Comparison of ENCODE assay signal across 9 cellular contexts in genomic region chr9:87324613-87325194, GRCh38.
A peak's percentile ranks its signal among the peaks of the same experiment; 100 is the strongest.
DNase-seq lines count a peak whose midpoint lies in the region; ATAC-seq and TF ChIP-seq lines count a peak whose summit lies in the region.
"Had no signal": no experiment of that assay in that cellular context is flagged by ENCODE, and none has a peak within 500 bp of the region (broad histone marks: within the 10 kb centered on the region; RNA-seq: fewer than 3 reads in every experiment).

No MANE protein-coding gene starts in this region.

- H3K9me3 Mint-ChIP-seq in activated CD4-positive, alpha-beta T cell treated with anti-CD3 and anti-CD28 coated beads, Interleukin-2, amount 10 ng/mL, durations not matched to agents 7 days and 5 days: no peaks in the 10 kb centered on the region
- peaks cover 22% of the 10 kb centered on the region for H3K9me3 Mint-ChIP-seq in nephron progenitor cell
- H3K9me3 Mint-ChIP-seq: activated naive CD8-positive, alpha-beta T cell treated with anti-CD3 and anti-CD28 coated beads, Interleukin-2, amount 10 ng/mL, durations not matched to agents 7 days and 5 days had no signal

- H3K27me3 ChIP-seq in RWPE2 (ENCODE audit: insufficient read depth, poor library complexity, severe bottlenecking): no peaks in the 10 kb centered on the region
- no peaks in the 10 kb centered on the region for H3K27me3 ChIP-seq in effector memory CD4-positive, alpha-beta T cell (replicated peaks; ENCODE audit: control insufficient read depth, insufficient read depth, low read length, poor library complexity, severe bottlenecking)

- no peak overlapping the region for H3K27ac Mint-ChIP-seq in activated CD4-positive, alpha-beta T cell treated with anti-CD3 and anti-CD28 coated beads, Interleukin-2, amount 10 ng/mL, durations not matched to agents 7 days and 5 days
- no peak overlapping the region for H3K27ac Mint-ChIP-seq in nephron progenitor cell
- H3K27ac Mint-ChIP-seq: activated naive CD8-positive, alpha-beta T cell treated with anti-CD3 and anti-CD28 coated beads, Interleukin-2, amount 10 ng/mL, durations not matched to agents 7 days and 5 days had no signal

- H3K4me1 Mint-ChIP-seq in activated CD4-positive, alpha-beta T cell treated with anti-CD3 and anti-CD28 coated beads, Interleukin-2, amount 10 ng/mL, durations not matched to agents 7 days and 5 days: no peaks in the 10 kb centered on the region
- H3K4me1 Mint-ChIP-seq in nephron progenitor cell: peaks cover 24% of the 10 kb centered on the region
- H3K4me1 Mint-ChIP-seq: activated naive CD8-positive, alpha-beta T cell treated with anti-CD3 and anti-CD28 coated beads, Interleukin-2, amount 10 ng/mL, durations not matched to agents 7 days and 5 days had no signal

- POLR2A ChIA-PET in activated CD4-positive, alpha-beta T cell treated with anti-CD3 and anti-CD28 coated beads, Interleukin-2, amount 10 ng/mL, durations not matched to agents 7 days and 5 days (lab: Charles Lee): no interaction called here

- CTCF ChIA-PET in activated CD4-positive, alpha-beta T cell treated with anti-CD3 and anti-CD28 coated beads, Interleukin-2, amount 10 ng/mL, durations not matched to agents 7 days and 5 days (lab: Charles Lee): interaction anchor here (1.1 kb wide), 1 partner anchor 838 kb away, joined by 3 read pairs; no protein-coding TSS in a partner anchor

- H3K36me3 Mint-ChIP-seq in activated CD4-positive, alpha-beta T cell treated with anti-CD3 and anti-CD28 coated beads, Interleukin-2, amount 10 ng/mL, durations not matched to agents 7 days and 5 days (ENCODE audit: low read depth): no peaks in the 10 kb centered on the region
- H3K36me3 Mint-ChIP-seq in nephron progenitor cell (ENCODE audit: low read depth): peaks cover 7% of the 10 kb centered on the region
- H3K36me3 Mint-ChIP-seq: activated naive CD8-positive, alpha-beta T cell treated with anti-CD3 and anti-CD28 coated beads, Interleukin-2, amount 10 ng/mL, durations not matched to agents 7 days and 5 days had no signal

- TF ChIP-seq CTCF in RWPE2 (IDR thresholded peaks at IDR 0.05; ENCODE audit: poor library complexity, severe bottlenecking) (peak; percentile 85), nephron progenitor cell (IDR thresholded peaks at IDR 0.05) (peak; percentile 75)

- H3K4me3 Mint-ChIP-seq in activated CD4-positive, alpha-beta T cell treated with anti-CD3 and anti-CD28 coated beads, Interleukin-2, amount 10 ng/mL, durations not matched to agents 7 days and 5 days: no peak overlapping the region
- H3K4me3 Mint-ChIP-seq in nephron progenitor cell: no peak overlapping the region
- H3K4me3 Mint-ChIP-seq: activated naive CD8-positive, alpha-beta T cell treated with anti-CD3 and anti-CD28 coated beads, Interleukin-2, amount 10 ng/mL, durations not matched to agents 7 days and 5 days had no signal

- H3K4me3 ChIP-seq in RWPE2 (ENCODE audit: severe bottlenecking): no peak overlapping the region
- H3K4me3 ChIP-seq in effector memory CD4-positive, alpha-beta T cell (ENCODE audit: insufficient read depth, low read depth, low read length, poor library complexity, severe bottlenecking): no peak overlapping the region

- H3K9me3 ChIP-seq in RWPE2 (ENCODE audit: severe bottlenecking): no peaks in the 10 kb centered on the region
- no peaks in the 10 kb centered on the region for H3K9me3 ChIP-seq in effector memory CD4-positive, alpha-beta T cell (ENCODE audit: control insufficient read depth, low read length)

- ATAC-seq in RWPE2 (ENCODE audit: low read depth) (peak; percentile 33; the same call in 1 of the 3 replicates), HG02870 (IDR thresholded peaks at IDR 0.05; ENCODE audit: unreplicated experiment) (no peak)

- TF ChIP-seq POLR2A in erythroblast (IDR thresholded peaks at IDR 0.05; ENCODE audit: low read length): no peak

- peak; percentile 16 for DNase-seq in activated CD4-positive, alpha-beta T cell treated with anti-CD3 and anti-CD28 coated beads, Interleukin-2, amount 10 ng/mL, durations not matched to agents 7 days and 5 days
- no peak for DNase-seq in activated CD4-positive, alpha-beta T cell treated with anti-CD3 and anti-CD28 coated beads, Interleukin-2, amount 50 U/mL, for 4 hours
- peak; percentile 20 for DNase-seq in HuH-7.5 (ENCODE audit: low spot score)
- no peak for DNase-seq in RWPE2 (ENCODE audit: low spot score)
- peak; percentile 51 to 75 for DNase-seq in erythroblast (lab: John Stamatoyannopoulos, UW)
- DNase-seq in nephron progenitor cell: no peak
- DNase-seq in effector memory CD4-positive, alpha-beta T cell: no peak
- DNase-seq: activated naive CD8-positive, alpha-beta T cell treated with anti-CD3 and anti-CD28 coated beads, Interleukin-2, amount 10 ng/mL, durations not matched to agents 7 days and 5 days had no signal

- H3K27ac ChIP-seq in RWPE2 (ENCODE audit: poor library complexity, severe bottlenecking): no peak overlapping the region
- no peak overlapping the region for H3K27ac ChIP-seq in effector memory CD4-positive, alpha-beta T cell (ENCODE audit: insufficient read depth, low read length, poor library complexity, severe bottlenecking)

- no peaks in the 10 kb centered on the region for H3K36me3 ChIP-seq in RWPE2 (ENCODE audit: low read depth)
- H3K36me3 ChIP-seq in effector memory CD4-positive, alpha-beta T cell (ENCODE audit: control insufficient read depth, insufficient read depth, low read length): no peaks in the 10 kb centered on the region

- H3K27me3 Mint-ChIP-seq in activated CD4-positive, alpha-beta T cell treated with anti-CD3 and anti-CD28 coated beads, Interleukin-2, amount 10 ng/mL, durations not matched to agents 7 days and 5 days: no peaks in the 10 kb centered on the region
- H3K27me3 Mint-ChIP-seq in nephron progenitor cell (ENCODE audit: low read depth, poor library complexity): peaks cover 21% of the 10 kb centered on the region
- H3K27me3 Mint-ChIP-seq: activated naive CD8-positive, alpha-beta T cell treated with anti-CD3 and anti-CD28 coated beads, Interleukin-2, amount 10 ng/mL, durations not matched to agents 7 days and 5 days had no signal

- H3K4me1 ChIP-seq in RWPE2 (ENCODE audit: insufficient read depth, poor library complexity, severe bottlenecking): peaks cover 4% of the 10 kb centered on the region
- no peaks in the 10 kb centered on the region for H3K4me1 ChIP-seq in effector memory CD4-positive, alpha-beta T cell (ENCODE audit: control insufficient read depth, insufficient read depth, low read length, poor library complexity, severe bottlenecking)

Comparison
In these comparisons a context has a peak if more than half of its experiments do, and no peak if none do; other contexts are left out.
1. DNase-seq: peak in activated CD4-positive, alpha-beta T cell treated with anti-CD3 and anti-CD28 coated beads, Interleukin-2, amount 10 ng/mL, durations not matched to agents 7 days and 5 days (single experiment), HuH-7.5 (single experiment) and erythroblast (2 of 2); none in activated CD4-positive, alpha-beta T cell treated with anti-CD3 and anti-CD28 coated beads, Interleukin-2, amount 50 U/mL, for 4 hours (0 of 2), RWPE2 (single experiment), nephron progenitor cell (single experiment) and effector memory CD4-positive, alpha-beta T cell (0 of 3).